In genomic region chr16:85275533-85276249, GRCh38 we compare ENCODE assay signal across 8 cellular contexts.
DNase-seq lines count a peak whose midpoint lies in the region; ATAC-seq lines count a peak whose summit lies in the region.

No MANE protein-coding gene starts in this region.

- DNase-seq in NCI-H345 (lab: John Stamatoyannopoulos, UW) (peak; percentile 53), NCI-H345 treated with DMSO at 0.1 percent for 48 hours (lab: John Stamatoyannopoulos, UW; ENCODE audit: unreplicated experiment) (no peak), NCI-H1694 treated with DMSO at 0.1 percent for 48 hours (lab: John Stamatoyannopoulos, UW) (peak; percentile 77), caudate nucleus (lab: John Stamatoyannopoulos, UW) (peak in 56 of 61 donors; percentile 12 to 82 (median 55)), kidney glomerular epithelial cell (lab: John Stamatoyannopoulos, UW) (peak; percentile 11)
- DNase-seq in activated CD4-positive, CD25-positive, alpha-beta regulatory T cell treated with anti-CD3 and anti-CD28 coated beads, Interleukin-2, amount 50 U/mL, for 72 hours, result peak; percentile 75
- peak; percentile 71 for DNase-seq in stimulated activated CD4-positive, alpha-beta T cell treated with anti-CD3 and anti-CD28 coated beads, Interleukin-4, amount 100 ng/mL, for 1 hour

- no peak overlapping the region for H3K27ac ChIP-seq in caudate nucleus (ENCODE audit: low read depth, low read length)

- ATAC-seq in HG02885 (IDR thresholded peaks at IDR 0.05; ENCODE audit: poor library complexity, unreplicated experiment), result no peak
